Comparison of ENCODE assay signal across 31 cellular contexts in genomic region chr12:2580821-2581220, GRCh38.
DNase-seq lines count a peak whose midpoint lies in the region; TF ChIP-seq lines count a peak whose summit lies in the region.
"Had no signal": no experiment of that assay in that cellular context is flagged by ENCODE, and none has a peak within 500 bp of the region (broad histone marks: within the 10 kb centered on the region; RNA-seq: fewer than 3 reads in every experiment).

No MANE protein-coding gene starts in this region.

- TF ChIP-seq CTCF in GM12865 (IDR thresholded peaks at IDR 0.05; ENCODE audit: insufficient read depth, low read depth, low read length, missing control alignments) (no peak), GM13976 (IDR thresholded peaks at IDR 0.05; ENCODE audit: borderline replicate concordance, control extremely low read depth, extremely low read depth, insufficient read depth, missing control alignments) (no peak)

- DNase-seq in A172 (ENCODE audit: low spot score) (peak; percentile 4), GM12865 (ENCODE audit: low read depth) (peak; percentile 10), astrocyte of the hippocampus (ENCODE audit: low read depth, low spot score) (peak; percentile 28), left kidney (ENCODE audit: low read depth, low spot score) (peak; percentile 26), ureter (ENCODE audit: low spot score) (no peak), GM13976 (ENCODE audit: low spot score) (no peak), caudate nucleus (lab: John Stamatoyannopoulos, UW) (no peak), glomerular visceral epithelial cell (ENCODE audit: extremely low spot score) (no peak)
- DNase-seq: activated CD4-positive, alpha-beta T cell treated with anti-CD3 and anti-CD28 coated beads for 1 hour; activated CD8-positive, alpha-beta T cell treated with anti-CD3 and anti-CD28 coated beads, Interleukin-2, amount 10 ng/mL, durations not matched to agents 7 days and 5 days; activated naive CD4-positive, alpha-beta T cell; activated T-cell treated with anti-CD3 and anti-CD28 coated beads for 4 hours; adrenal gland; COR-L47; cortex of kidney; DND-41; HFFc6; KG1; kidney glomerular epithelial cell; NCI-H1436 treated with DMSO at 0.1 percent for 48 hours; NCI-H2171 treated with DMSO at 0.1 percent for 48 hours; NCI-H524; PC-9; psoas muscle; stimulated activated CD4-positive, alpha-beta T cell treated with anti-CD3 and anti-CD28 coated beads, Interleukin-1b, Interleukin-23, amount 100 ng/mL, for 48 hours; substantia nigra; T-cell had no signal

- H3K4me3 ChIP-seq in GM12865 (ENCODE audit: low read depth, low read length), result no peak overlapping the region
- H3K4me3 ChIP-seq: adrenal gland, BLaER1, neural progenitor cell, PC-9, psoas muscle, skin epidermis, upper lobe of right lung had no signal

- in situ Hi-C loops in GM13976 (cut with MboI; ENCODE audit: low sequenced_read_pairs, unreplicated experiment), result loop anchor here (25.0 kb wide), 1 partner anchor 944 kb away; the partner anchor contains the start of gene WNT5B

- H3K27ac ChIP-seq in caudate nucleus (ENCODE audit: low read depth, low read length), result no peak overlapping the region
- H3K27ac ChIP-seq: adrenal gland, BLaER1, neural progenitor cell, PC-9, psoas muscle, skin epidermis, upper lobe of right lung had no signal

Comparison
In these comparisons a context has a peak if more than half of its experiments do, and no peak if none do; other contexts are left out.
1. DNase-seq: peak in A172 (single experiment), GM12865 (single experiment), astrocyte of the hippocampus (single experiment) and left kidney (single experiment); none in ureter (single experiment), GM13976 (single experiment), caudate nucleus (0 of 61) and glomerular visceral epithelial cell (single experiment).